In genomic region chr7:30493231-30493630, GRCh38 we compare ENCODE assay signal across 23 cellular contexts.
"Had no signal": no experiment of that assay in that cellular context is flagged by ENCODE, and none has a peak within 500 bp of the region (broad histone marks: within the 10 kb centered on the region; RNA-seq: fewer than 3 reads in every experiment).

No MANE protein-coding gene starts in this region.

- H3K27ac ChIP-seq: SJSA1 had no signal

- ATAC-seq: activated T-cell treated with anti-CD3 and anti-CD28 coated beads, Interleukin-2, amount 50 U/mL, for 72 hours; PC-3; T-helper 17 cell had no signal

- H3K27me3 ChIP-seq: SJSA1 had no signal

- H3K9me3 ChIP-seq: SJSA1 had no signal

- H3K4me3 ChIP-seq: SJSA1 had no signal

- DNase-seq: activated B cell treated with CpG ODN at 0.5 μM for 24 hours; activated CD4-positive, alpha-beta memory T cell treated with anti-CD3 and anti-CD28 coated beads for 36 hours; activated CD4-positive, alpha-beta T cell treated with anti-CD3 and anti-CD28 coated beads for 1 hour; activated CD4-positive, alpha-beta T cell treated with anti-CD3 and anti-CD28 coated beads, Interleukin-2, amount 10 ng/mL, durations not matched to agents 7 days and 5 days; activated gamma-delta T cell treated with Interleukin-2 at 50 U/mL for 16 hours; activated naive CD4-positive, alpha-beta T cell treated with anti-CD3 and anti-CD28 coated beads, Interleukin-2, amount 10 ng/mL, durations not matched to agents 7 days and 5 days; activated naive CD8-positive, alpha-beta T cell treated with anti-CD3 and anti-CD28 coated beads for 36 hours; activated T-cell treated with anti-CD3 and anti-CD28 coated beads for 4 hours; activated T-cell treated with anti-CD3 and anti-CD28 coated beads, Interleukin-2, amount 50 U/mL, for 72 hours; cerebellar nuclear complex; Karpas-422; MM.1S; NCI-H1105; NCI-H1436; NCI-H1694 treated with DMSO at 0.1 percent for 48 hours; NCI-H2029 treated with DMSO at 0.1 percent for 48 hours; NCI-H510A treated with DMSO at 0.1 percent for 48 hours; PC-3; SHP77; T-helper 17 cell; T-helper 9 cell had no signal

- H3K27me3 Mint-ChIP-seq: activated B cell treated with CpG ODN at 0.5 μM for 24 hours; activated CD4-positive, alpha-beta memory T cell treated with anti-CD3 and anti-CD28 coated beads for 36 hours; activated naive CD8-positive, alpha-beta T cell treated with anti-CD3 and anti-CD28 coated beads for 36 hours; T-helper 17 cell had no signal

- H3K4me1 ChIP-seq: SJSA1 had no signal

- H3K27ac Mint-ChIP-seq: activated B cell treated with CpG ODN at 0.5 μM for 24 hours; activated CD4-positive, alpha-beta memory T cell treated with anti-CD3 and anti-CD28 coated beads for 36 hours; activated CD4-positive, alpha-beta T cell treated with anti-CD3 and anti-CD28 coated beads, Interleukin-2, amount 10 ng/mL, durations not matched to agents 7 days and 5 days; activated naive CD4-positive, alpha-beta T cell treated with anti-CD3 and anti-CD28 coated beads, Interleukin-2, amount 10 ng/mL, durations not matched to agents 7 days and 5 days; activated naive CD8-positive, alpha-beta T cell treated with anti-CD3 and anti-CD28 coated beads for 36 hours; activated T-cell treated with anti-CD3 and anti-CD28 coated beads, Interleukin-2, amount 50 U/mL, for 72 hours; activated T-helper 2 cell treated with anti-CD3 and anti-CD28 coated beads, Interferon-gamma antibody, Interleukin-2, Interleukin-4, amounts not matched to agents 10 μg/mL and 5 μg/mL and 100 μg/mL, durations not matched to agents 14 hours and 24 hours and 36 hours; T-helper 17 cell had no signal

- H3K4me1 Mint-ChIP-seq: activated B cell treated with CpG ODN at 0.5 μM for 24 hours; activated CD4-positive, alpha-beta T cell treated with anti-CD3 and anti-CD28 coated beads, Interleukin-2, amount 10 ng/mL, durations not matched to agents 7 days and 5 days; activated naive CD4-positive, alpha-beta T cell treated with anti-CD3 and anti-CD28 coated beads, Interleukin-2, amount 10 ng/mL, durations not matched to agents 7 days and 5 days; activated naive CD8-positive, alpha-beta T cell treated with anti-CD3 and anti-CD28 coated beads for 36 hours; T-helper 17 cell had no signal

- H3K4me3 Mint-ChIP-seq: activated B cell treated with CpG ODN at 0.5 μM for 24 hours; activated CD4-positive, alpha-beta memory T cell treated with anti-CD3 and anti-CD28 coated beads for 36 hours; activated CD4-positive, alpha-beta T cell treated with anti-CD3 and anti-CD28 coated beads, Interleukin-2, amount 10 ng/mL, durations not matched to agents 7 days and 5 days; activated naive CD4-positive, alpha-beta T cell treated with anti-CD3 and anti-CD28 coated beads, Interleukin-2, amount 10 ng/mL, durations not matched to agents 7 days and 5 days; activated naive CD8-positive, alpha-beta T cell treated with anti-CD3 and anti-CD28 coated beads for 36 hours; activated T-cell treated with anti-CD3 and anti-CD28 coated beads, Interleukin-2, amount 50 U/mL, for 72 hours; T-helper 17 cell had no signal
